Comparison of ENCODE assay signal across 21 cellular contexts in the genomic region with DNA sequence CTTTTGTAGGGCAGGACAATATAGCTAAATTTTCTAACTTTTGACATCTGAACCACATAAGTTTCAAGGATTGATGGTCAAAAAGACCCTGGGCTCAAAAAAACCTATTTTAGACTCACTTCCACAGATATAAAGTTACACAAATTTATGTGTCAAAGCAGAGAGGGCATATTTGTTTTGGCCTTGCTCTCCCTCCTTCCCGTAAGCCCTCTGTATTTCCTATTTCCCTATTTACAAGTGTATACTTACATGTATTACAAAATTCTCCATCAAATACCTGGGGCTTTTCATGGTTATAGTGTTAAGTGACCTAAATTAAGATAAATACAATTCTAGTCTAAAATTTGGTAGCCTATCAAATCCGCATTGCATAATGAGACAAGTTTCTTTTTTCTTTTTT. TPM values are rescaled to one million over a fixed set of nuclear protein-coding genes. Genes with fewer than 3 reads are reported as not detected.
DNase-seq lines count a peak whose midpoint lies in the region; ATAC-seq and TF ChIP-seq lines count a peak whose summit lies in the region.
"Had no signal": no experiment of that assay in that cellular context is flagged by ENCODE, and none has a peak within 500 bp of the region (broad histone marks: within the 10 kb centered on the region; RNA-seq: fewer than 3 reads in every experiment).

No MANE protein-coding gene starts in this region.

- peaks cover 57% of the 10 kb centered on the region for H3K4me1 Mint-ChIP-seq in stimulated activated naive CD8-positive, alpha-beta T cell treated with anti-CD3 and anti-CD28 coated beads, Interleukin-15, amount 100 ng/mL, for 72 hours
- peaks cover 51% of the 10 kb centered on the region for H3K4me1 Mint-ChIP-seq in central memory CD8-positive, alpha-beta T cell
- H3K4me1 Mint-ChIP-seq in mesothelial cell of epicardium: peaks cover 13% of the 10 kb centered on the region

- peaks cover 0 to 6% of the 10 kb centered on the region in 2 donors for H3K9me3 Mint-ChIP-seq in stimulated activated naive CD8-positive, alpha-beta T cell treated with anti-CD3 and anti-CD28 coated beads, Interleukin-15, amount 100 ng/mL, for 72 hours
- H3K9me3 Mint-ChIP-seq in central memory CD8-positive, alpha-beta T cell: no peaks in the 10 kb centered on the region
- H3K9me3 Mint-ChIP-seq in mesothelial cell of epicardium: no peaks in the 10 kb centered on the region

- ATAC-seq in stimulated activated naive CD8-positive, alpha-beta T cell treated with anti-CD3 and anti-CD28 coated beads, Interleukin-15, amount 100 ng/mL, for 72 hours: no peak
- no peak for ATAC-seq in stimulated activated naive CD8-positive, alpha-beta T cell treated with anti-CD3 and anti-CD28 coated beads, Interleukin-15, Interleukin-2, amounts not matched to agents 100 U/mL and 50 U/mL, for 24 hours
- no peak for ATAC-seq in central memory CD8-positive, alpha-beta T cell (replicated peaks; ENCODE audit: extremely low read depth, poor library complexity, severe bottlenecking)
- ATAC-seq: right cardiac atrium, Right ventricle myocardium inferior had no signal

- TF ChIP-seq CTCF in mesothelial cell of epicardium (IDR thresholded peaks at IDR 0.05; ENCODE audit: unreplicated experiment): no peak

- no peak for DNase-seq in stimulated activated naive CD8-positive, alpha-beta T cell treated with anti-CD3 and anti-CD28 coated beads, Interleukin-15, amount 100 ng/mL, for 72 hours
- no peak for DNase-seq in stimulated activated naive CD8-positive, alpha-beta T cell treated with anti-CD3 and anti-CD28 coated beads, Interleukin-15, Interleukin-2, amounts not matched to agents 100 U/mL and 50 U/mL, for 24 hours
- DNase-seq in central memory CD8-positive, alpha-beta T cell (ENCODE audit: low spot score in 2 of 2): no peak
- DNase-seq in mesothelial cell of epicardium (ENCODE audit: low spot score in 2 of 2, unreplicated experiment in 2 of 2) (no peak), NCI-H1930 (lab: John Stamatoyannopoulos, UW) (no peak), posterior cingulate gyrus (no peak), LoVo (ENCODE audit: low spot score) (no peak)
- no peak for DNase-seq in stimulated activated CD8-positive, alpha-beta memory T cell treated with anti-CD3 and anti-CD28 coated beads, Interleukin-4, amount 100 ng/mL, for 48 hours
- DNase-seq: activated CD4-positive, alpha-beta T cell treated with anti-CD3 and anti-CD28 coated beads, Interleukin-2, amount 50 U/mL, for 48 hours; activated naive CD4-positive, alpha-beta T cell treated with Interleukin-2 at 50 U/mL for 16 hours; DND-41; H7; KBM-7; MV-4-11; NCI-H1694; NCI-H2227 treated with DMSO at 0.1 percent for 48 hours; NCI-H748 treated with DMSO at 0.1 percent for 48 hours; right cardiac atrium; stimulated activated naive CD4-positive, alpha-beta T cell; trophoblast cell had no signal

- H3K27me3 Mint-ChIP-seq in stimulated activated naive CD8-positive, alpha-beta T cell treated with anti-CD3 and anti-CD28 coated beads, Interleukin-15, amount 100 ng/mL, for 72 hours: peaks cover 8% of the 10 kb centered on the region
- no peaks in the 10 kb centered on the region for H3K27me3 Mint-ChIP-seq in central memory CD8-positive, alpha-beta T cell
- H3K27me3 Mint-ChIP-seq in mesothelial cell of epicardium (ENCODE audit: low read depth): peaks cover 12% of the 10 kb centered on the region

- no peak overlapping the region for H3K27ac Mint-ChIP-seq in stimulated activated naive CD8-positive, alpha-beta T cell treated with anti-CD3 and anti-CD28 coated beads, Interleukin-15, amount 100 ng/mL, for 72 hours
- H3K27ac Mint-ChIP-seq in central memory CD8-positive, alpha-beta T cell (ENCODE audit: low read depth): no peak overlapping the region
- peak overlapping the region; percentile 95 for H3K27ac Mint-ChIP-seq in mesothelial cell of epicardium

- intact Hi-C loops in posterior cingulate gyrus (cut with DNase I): no loop called here

- peaks cover 21% of the 10 kb centered on the region for H3K36me3 Mint-ChIP-seq in central memory CD8-positive, alpha-beta T cell (ENCODE audit: insufficient read depth)
- no peaks in the 10 kb centered on the region for H3K36me3 Mint-ChIP-seq in mesothelial cell of epicardium

- peak overlapping the region; percentile 22 to 89 for H3K4me3 Mint-ChIP-seq in stimulated activated naive CD8-positive, alpha-beta T cell treated with anti-CD3 and anti-CD28 coated beads, Interleukin-15, amount 100 ng/mL, for 72 hours
- peak overlapping the region; percentile 95 for H3K4me3 Mint-ChIP-seq in central memory CD8-positive, alpha-beta T cell
- no peak overlapping the region for H3K4me3 Mint-ChIP-seq in mesothelial cell of epicardium

RNA-seq across cellular contexts. Expression of gene KDM7A, which starts 2.6 kb away (rescaled TPM):
- total RNA-seq in mesothelial cell of epicardium: 6.5 to 8.4 TPM (median 6.6 TPM) in 3 replicates
